ENCODE assay signal across 24 cellular contexts in genomic region chr10:68553599-68553998, GRCh38. TPM values are rescaled to one million over a fixed set of nuclear protein-coding genes. Genes with fewer than 3 reads are reported as not detected.
DNase-seq lines count a peak whose midpoint lies in the region; ATAC-seq, FAIRE-seq and TF ChIP-seq lines count a peak whose summit lies in the region.
"Had no signal": no experiment of that assay in that cellular context is flagged by ENCODE, and none has a peak within 500 bp of the region (broad histone marks: within the 10 kb centered on the region; RNA-seq: fewer than 3 reads in every experiment).

No MANE protein-coding gene starts in this region.

- TF ChIP-seq RAD21 in H1 (IDR thresholded peaks at IDR 0.05 in 1 of 2, conservative IDR thresholded peaks at IDR 0.05 in 1 of 2; ENCODE audit: low read depth in 2 of 2, low read length in 2 of 2): no peak

- H4K91ac ChIP-seq in H1 (replicated peaks; ENCODE audit: insufficient read length, low read length): no peak overlapping the region

- no peak for DNase-seq in GM23338 (ENCODE audit: low spot score)
- peak; percentile 72 for DNase-seq in SK-N-DZ (ENCODE audit: low spot score)
- DNase-seq in H1 (ENCODE audit: low read depth in 1 of 2, low spot score in 2 of 2): no peak
- no peak for DNase-seq in neural crest cell (ENCODE audit: low read depth, low spot score)
- no peak for DNase-seq in right cardiac atrium
- DNase-seq in hepatic stellate cell (ENCODE audit: low spot score): no peak
- DNase-seq in sciatic nerve (ENCODE audit: low spot score): no peak
- DNase-seq in mesenteric fat pad (ENCODE audit: low spot score): no peak
- DNase-seq: 8988T; ACHN; AML-193; BE2C; CD4-positive, alpha-beta T cell; CD8-positive, alpha-beta memory T cell; DMS 273 treated with DMSO at 0.1 percent for 48 hours; DMS79; GF-D8; HCEC 1CT had no signal

- peak overlapping the region; percentile 35 for H2AFZ ChIP-seq in GM23338
- 0 out of 2 replicates have a peak overlapping the region, but pooled peaks have one; percentile 25 for H2AFZ ChIP-seq in H1 (ENCODE audit: low read length)

- peaks cover 11% of the 10 kb centered on the region for H3K27me3 Mint-ChIP-seq in GM23338 (ENCODE audit: insufficient read depth, low read depth, poor library complexity)
- no peaks in the 10 kb centered on the region for H3K27me3 Mint-ChIP-seq in neural crest cell (ENCODE audit: low read depth)

- no peaks in the 10 kb centered on the region for H3K23me2 ChIP-seq in H1 (ENCODE audit: low read depth, low read length)

- no peak overlapping the region for H3K14ac ChIP-seq in H1 (ENCODE audit: insufficient read length)

- no peak overlapping the region for H2BK5ac ChIP-seq in H1 (ENCODE audit: low read depth, low read length)

- peaks cover 15% of the 10 kb centered on the region for H3K4me1 Mint-ChIP-seq in GM23338
- H3K4me1 Mint-ChIP-seq in neural crest cell: peaks cover 10% of the 10 kb centered on the region
- H3K4me1 Mint-ChIP-seq: CD14-positive monocyte; CD8-positive, alpha-beta memory T cell had no signal

- H2BK12ac ChIP-seq in H1 (ENCODE audit: low read depth, low read length): no peak overlapping the region

- H3K27ac Mint-ChIP-seq in GM23338 (no peak overlapping the region), neural crest cell (ENCODE audit: unreplicated experiment) (peak overlapping the region; percentile 13)
- H3K27ac Mint-ChIP-seq: CD14-positive monocyte; CD4-positive, alpha-beta T cell had no signal

- no peaks in the 10 kb centered on the region for H3K79me1 ChIP-seq in H1 (ENCODE audit: low read depth, low read length)

- H3K9ac ChIP-seq in H1 (replicated peaks in 1 of 4; ENCODE audit: extremely low read depth in 1 of 4, low read depth in 3 of 4, low read length in 3 of 4): no peak overlapping the region
- H3K9ac ChIP-seq: BLaER1 treated with 17β-estradiol and CSF1 and Interleukin-3, amounts not matched to agents 10 nM and 100 nM had no signal

- H3K9me2 ChIP-seq in GM23338 (ENCODE audit: insufficient read depth): peaks cover 4% of the 10 kb centered on the region; the same call in 1 of the 2 replicates

- H2AK5ac ChIP-seq in H1 (ENCODE audit: low read depth, low read length): no peak overlapping the region

- POLR2A ChIA-PET in H1 (lab: Charles Lee; ENCODE audit: partially characterized antibody): interaction anchor here (1.5 to 3.3 kb wide), 3 partner anchors 9 to 47 kb away, joined by 4 to 14 read pairs (median 14); no protein-coding TSS in a partner anchor

- H3K9me3 ChIP-seq in H1 (ENCODE audit: insufficient read depth in 2 of 2, low read depth in 1 of 2, low read length in 1 of 2) (no peaks in the 10 kb centered on the region), right cardiac atrium (ENCODE audit: control insufficient read depth, low read length) (no peaks in the 10 kb centered on the region)
- H3K9me3 ChIP-seq: A549; BE2C; BLaER1 treated with 17β-estradiol and CSF1 and Interleukin-3, amounts not matched to agents 10 nM and 100 nM had no signal

- CTCF ChIA-PET in H1 (lab: Charles Lee; ENCODE audit: partially characterized antibody): interaction anchor here (1.2 kb wide), 1 partner anchor 83 kb away, joined by 3 read pairs; no protein-coding TSS in a partner anchor

- peak overlapping the region; percentile 29; the same call in 1 of the 2 replicates for H3K4me3 ChIP-seq in GM23338
- H3K4me3 ChIP-seq in H1 (ENCODE audit: extremely low read depth in 1 of 4, insufficient read depth in 2 of 4, low read depth in 3 of 4, low read length in 4 of 4): no peak overlapping the region
- H3K4me3 ChIP-seq in right cardiac atrium (ENCODE audit: low read length): no peak overlapping the region
- H3K4me3 ChIP-seq: A549; BLaER1 treated with 17β-estradiol and CSF1 and Interleukin-3, amounts not matched to agents 10 nM and 100 nM had no signal

- H3F3A ChIP-seq in GM23338 (replicated peaks; ENCODE audit: low read depth): peaks cover 4% of the 10 kb centered on the region; the same call in 1 of the 2 replicates

- peak overlapping the region; percentile 3 for H4K5ac ChIP-seq in H1 (ENCODE audit: insufficient read length, low read depth, low read length)

- TF ChIP-seq EP300 in H1 (IDR thresholded peaks at IDR 0.05; ENCODE audit: borderline replicate concordance in 1 of 2, low read depth in 2 of 2, low read length in 2 of 2): no peak

- H3K56ac ChIP-seq in H1 (replicated peaks; ENCODE audit: insufficient read length, low read depth, low read length): no peak overlapping the region

- no peak overlapping the region for H3K18ac ChIP-seq in H1 (ENCODE audit: extremely low read depth, low read length)

- ATAC-seq in GM23338 (no peak), right cardiac atrium (no peak), sciatic nerve (no peak)
- ATAC-seq: A549 had no signal

- no peak overlapping the region for H4K8ac ChIP-seq in H1 (ENCODE audit: extremely low read depth, insufficient read depth, low read length)

- H2BK120ac ChIP-seq in H1 (replicated peaks; ENCODE audit: low read depth, low read length): no peak overlapping the region

- no peak overlapping the region for H3K4me3 Mint-ChIP-seq in GM23338
- no peak overlapping the region for H3K4me3 Mint-ChIP-seq in neural crest cell
- H3K4me3 Mint-ChIP-seq: CD14-positive monocyte; CD4-positive, alpha-beta T cell; CD8-positive, alpha-beta memory T cell had no signal

- H3K27me3 ChIP-seq in GM23338 (ENCODE audit: insufficient read depth): no peaks in the 10 kb centered on the region
- no peaks in the 10 kb centered on the region for H3K27me3 ChIP-seq in H1 (replicated peaks in 1 of 4; ENCODE audit: control insufficient read depth in 3 of 4, extremely low read depth in 1 of 4, insufficient read depth in 3 of 4, low read length in 3 of 4)
- H3K27me3 ChIP-seq in right cardiac atrium (ENCODE audit: control insufficient read depth, insufficient read depth): no peaks in the 10 kb centered on the region
- H3K27me3 ChIP-seq: BE2C had no signal

- no peaks in the 10 kb centered on the region for H4K20me1 ChIP-seq in GM23338 (replicated peaks; ENCODE audit: insufficient read depth)
- H4K20me1 ChIP-seq in H1 (replicated peaks in 1 of 2; ENCODE audit: control insufficient read depth in 1 of 2, insufficient read depth in 2 of 2, low read length in 2 of 2): no peaks in the 10 kb centered on the region

- H3K9me3 Mint-ChIP-seq in GM23338: peaks cover 4% of the 10 kb centered on the region; the same call in 1 of the 3 replicates
- no peaks in the 10 kb centered on the region for H3K9me3 Mint-ChIP-seq in neural crest cell
- H3K9me3 Mint-ChIP-seq: CD4-positive, alpha-beta T cell; CD8-positive, alpha-beta memory T cell had no signal

- no peak overlapping the region for H2BK15ac ChIP-seq in H1 (ENCODE audit: low read length)

- no peak for FAIRE-seq in H1 (lab: Jason Lieb, UNC)
- FAIRE-seq: A549, D721Med, GM12891, GM18507 had no signal

- H3K27ac ChIP-seq in GM23338 (ENCODE audit: low read depth) (peak overlapping the region; percentile 45), H1 (ENCODE audit: low read depth, low read length) (0 out of 2 replicates have a peak overlapping the region, but pooled peaks have one; percentile 15), right cardiac atrium (ENCODE audit: low read length) (no peak overlapping the region)
- H3K27ac ChIP-seq: BLaER1 treated with 17β-estradiol and CSF1 and Interleukin-3, amounts not matched to agents 10 nM and 100 nM had no signal

- peaks cover 21% of the 10 kb centered on the region for H3K4me1 ChIP-seq in GM23338 (ENCODE audit: insufficient read depth)
- peaks cover 0 to 4% (median 2%) of the 10 kb centered on the region in 4 experiments; a peak in 1 of 7 replicates for H3K4me1 ChIP-seq in H1 (replicated peaks in 1 of 4; ENCODE audit: control insufficient read depth in 3 of 4, insufficient read depth in 4 of 4, low read length in 3 of 4)
- H3K4me1 ChIP-seq in right cardiac atrium (ENCODE audit: control insufficient read depth, insufficient read depth, low read length): no peaks in the 10 kb centered on the region
- H3K4me1 ChIP-seq: BE2C; BLaER1 treated with 17β-estradiol and CSF1 and Interleukin-3, amounts not matched to agents 10 nM and 100 nM had no signal

- no peak overlapping the region for H3K23ac ChIP-seq in H1 (ENCODE audit: insufficient read length)

- H3K4ac ChIP-seq in H1 (replicated peaks; ENCODE audit: insufficient read length, low read depth, low read length): no peak overlapping the region

- no peak overlapping the region for H2BK20ac ChIP-seq in H1 (ENCODE audit: low read length)

- no peaks in the 10 kb centered on the region for H3K36me3 ChIP-seq in GM23338 (ENCODE audit: insufficient read depth)
- H3K36me3 ChIP-seq in H1 (ENCODE audit: control insufficient read depth in 2 of 4, insufficient read depth in 4 of 4, low read length in 3 of 4): no peaks in the 10 kb centered on the region
- H3K36me3 ChIP-seq: BE2C; BLaER1 treated with 17β-estradiol and CSF1 and Interleukin-3, amounts not matched to agents 10 nM and 100 nM had no signal

- H3K36me3 Mint-ChIP-seq in GM23338 (ENCODE audit: low read depth) (peaks cover 2% of the 10 kb centered on the region; the same call in 1 of the 3 replicates), neural crest cell (ENCODE audit: low read depth) (no peaks in the 10 kb centered on the region)
- H3K36me3 Mint-ChIP-seq: CD14-positive monocyte; CD8-positive, alpha-beta memory T cell had no signal

- H3K79me2 ChIP-seq in GM23338 (replicated peaks; ENCODE audit: insufficient read depth) (no peaks in the 10 kb centered on the region), H1 (ENCODE audit: control insufficient read depth in 1 of 2, insufficient read depth in 2 of 2, low read length in 2 of 2) (no peaks in the 10 kb centered on the region)

- intact Hi-C loops in right cardiac atrium (cut with DNase I) (loop anchor here in 2 of 4 donors (10.0 kb wide), 2 partner anchors 171 to 341 kb away; partner anchors contain the start of gene CCAR1 (in 2 of the 2)), sciatic nerve (cut with DNase I) (no loop called here)

- H3K4me2 ChIP-seq in GM23338: peak overlapping the region; percentile 66
- no peak overlapping the region for H3K4me2 ChIP-seq in H1 (ENCODE audit: insufficient read depth in 1 of 2, low read depth in 2 of 2, low read length in 2 of 2)
- H3K4me2 ChIP-seq: A549; BLaER1 treated with 17β-estradiol and CSF1 and Interleukin-3, amounts not matched to agents 10 nM and 100 nM had no signal

- WGBS in H1 (ENCODE audit: extremely low coverage in 1 of 2, insufficient coverage in 1 of 2, insufficient read length in 1 of 2, insufficient replicate concordance in 2 of 2, low coverage in 1 of 2, low lambda C conversion rate in 2 of 2, missing lambda C conversion rate in 1 of 2), 2 experiments: 87% methylated on average over 3 of the region's 3 CpGs; no CpG with 5 or more reads in 1 of the 2 experiments
- 86% methylated on average over 3 of the region's 3 CpGs for WGBS in right cardiac atrium

- no peak for TF ChIP-seq CTCF in GM23338 (conservative IDR thresholded peaks at IDR 0.05; ENCODE audit: low read depth in 2 of 2)
- TF ChIP-seq CTCF in H1 (IDR thresholded peaks at IDR 0.05; ENCODE audit: control extremely low read depth in 1 of 3, insufficient read depth in 1 of 3, low read depth in 1 of 3, low read length in 3 of 3): no peak
- no peak for TF ChIP-seq CTCF in neural crest cell (conservative IDR thresholded peaks at IDR 0.05)

- TF ChIP-seq POLR2A in H1 (IDR thresholded peaks at IDR 0.05; ENCODE audit: control extremely low read depth in 1 of 2, low read depth in 2 of 2, low read length in 2 of 2): no peak

RNA-seq across cellular contexts. Expression of gene TET1, which starts 6.5 kb away (rescaled TPM):
- 82.5 and 90.5 TPM in 2 replicates for total RNA-seq in GM23338 (2014; rRNA removed; shearing (Covaris generic))
- polyA plus RNA-seq in GM23338 (2016; fragmentation: Nextera tagmentation; extraction: Ambion mirVana): 32.5 and 37.2 TPM in 2 replicates
- polyA plus RNA-seq in SK-N-DZ (2014; cell fraction: cytosol; rRNA removed): 5.5 and 5.9 TPM in 2 replicates
- polyA plus RNA-seq in SK-N-DZ (2014; cell fraction: nucleus; rRNA removed): 4.0 and 7.0 TPM in 2 replicates
- 68.5 and 69.3 TPM in 2 replicates for total RNA-seq in H1 (2021; fragmentation: NEBNext Ultra II Directional; extraction: Animal tissue kit (Norgen Biotek cat#: 25700))
- polyA plus RNA-seq in H1 (2011; rRNA removed): 10.3 and 15.2 TPM in 2 replicates
- polyA plus RNA-seq in H1 (2011; cell fraction: cytosol; rRNA removed): 12.2 TPM
- 38.0 TPM for polyA plus RNA-seq in H1 (2011; cell fraction: nucleus; rRNA removed)
- polyA plus RNA-seq in H1 (2012, experiment 1 of 2): 14.1 to 23.4 TPM (median 18.2 TPM) in 4 replicates
- polyA plus RNA-seq in H1 (2012, experiment 2 of 2): 1.4 TPM
- polyA plus RNA-seq in H1 (2013, experiment 1 of 2): 33.6 TPM
- polyA plus RNA-seq in H1 (2013, experiment 2 of 2): 28.9 TPM
- polyA minus RNA-seq in H1 (2011; rRNA and poly(A)+ RNA removed): 108 and 130 TPM in 2 replicates
- 44.9 TPM for polyA minus RNA-seq in H1 (2011; cell fraction: cytosol; rRNA and poly(A)+ RNA removed)
- 245 TPM for polyA minus RNA-seq in H1 (2011; cell fraction: nucleus; rRNA and poly(A)+ RNA removed)
- 27.7 and 30.0 TPM in 2 replicates for total RNA-seq in neural crest cell
- 1 to 10 TPM; 2.8 to 5.2 (median 4.5) TPM for total RNA-seq in right cardiac atrium
- polyA plus RNA-seq in right cardiac atrium: 0.32 TPM
- 10.4 TPM for total RNA-seq in sciatic nerve
- total RNA-seq in mesenteric fat pad: 5.7 TPM

RNA-seq across cellular contexts. Expression of gene SLC25A16, which starts 26.3 kb away (rescaled TPM):
- 11.1 and 12.0 TPM in 2 replicates for total RNA-seq in GM23338 (2014; rRNA removed; shearing (Covaris generic))
- 7.1 and 7.2 TPM in 2 replicates for polyA plus RNA-seq in GM23338 (2016; fragmentation: Nextera tagmentation; extraction: Ambion mirVana)
- polyA plus RNA-seq in SK-N-DZ (2014; cell fraction: cytosol; rRNA removed): 8.3 and 8.7 TPM in 2 replicates
- polyA plus RNA-seq in SK-N-DZ (2014; cell fraction: nucleus; rRNA removed): 34.1 and 48.2 TPM in 2 replicates
- 9.9 and 12.0 TPM in 2 replicates for total RNA-seq in H1 (2021; fragmentation: NEBNext Ultra II Directional; extraction: Animal tissue kit (Norgen Biotek cat#: 25700))
- polyA plus RNA-seq in H1 (2011; rRNA removed): 2.9 and 6.6 TPM in 2 replicates
- polyA plus RNA-seq in H1 (2011; cell fraction: cytosol; rRNA removed): 5.9 TPM
- polyA plus RNA-seq in H1 (2011; cell fraction: nucleus; rRNA removed): 4.9 TPM
- 5.2 to 8.3 TPM (median 5.4 TPM) in 4 replicates for polyA plus RNA-seq in H1 (2012, experiment 1 of 2)
- 2.0 TPM for polyA plus RNA-seq in H1 (2012, experiment 2 of 2)
- polyA plus RNA-seq in H1 (2013, experiment 1 of 2): 4.8 TPM
- 4.6 TPM for polyA plus RNA-seq in H1 (2013, experiment 2 of 2)
- polyA minus RNA-seq in H1 (2011; rRNA and poly(A)+ RNA removed): 8.1 and 8.9 TPM in 2 replicates
- polyA minus RNA-seq in H1 (2011; cell fraction: cytosol; rRNA and poly(A)+ RNA removed): 13.1 TPM
- polyA minus RNA-seq in H1 (2011; cell fraction: nucleus; rRNA and poly(A)+ RNA removed): 10.6 TPM
- total RNA-seq in neural crest cell: 13.1 and 19.3 TPM in 2 replicates
- total RNA-seq in right cardiac atrium: 10 to 100 TPM; 16.3 to 21.8 (median 18.9) TPM
- polyA plus RNA-seq in right cardiac atrium: 11.1 TPM
- 33.3 TPM for total RNA-seq in sciatic nerve
- 59.5 TPM for total RNA-seq in mesenteric fat pad
